ENCODE assay signal across 17 cellular contexts in genomic region chr2:8501061-8501460, GRCh38.
DNase-seq lines count a peak whose midpoint lies in the region; ATAC-seq, FAIRE-seq and TF ChIP-seq lines count a peak whose summit lies in the region.
"Had no signal": no experiment of that assay in that cellular context is flagged by ENCODE, and none has a peak within 500 bp of the region (broad histone marks: within the 10 kb centered on the region; RNA-seq: fewer than 3 reads in every experiment).

No MANE protein-coding gene starts in this region.

- H3K36me3 Mint-ChIP-seq in activated CD8-positive, alpha-beta T cell treated with anti-CD3 and anti-CD28 coated beads for 36 hours (ENCODE audit: low read depth), result no peaks in the 10 kb centered on the region
- H3K36me3 Mint-ChIP-seq: CD4-positive, alpha-beta memory T cell had no signal

- no peak overlapping the region for H2AFZ ChIP-seq in K562 (ENCODE audit: low read depth, low read length)
- H2AFZ ChIP-seq: GM23248, PC-9 had no signal

- CTCF ChIA-PET in A549 (lab: Yijun Ruan, JAX), result no interaction called here
- CTCF ChIA-PET in K562 (lab: Yijun Ruan, JAX; ENCODE audit: low intra/inter-chr PET ratio), result no interaction called here
- CTCF ChIA-PET in activated CD8-positive, alpha-beta T cell treated with anti-CD3 and anti-CD28 coated beads for 36 hours (lab: Charles Lee), result no interaction called here

- H3K9me3 Mint-ChIP-seq in activated CD8-positive, alpha-beta T cell treated with anti-CD3 and anti-CD28 coated beads for 36 hours, result no peaks in the 10 kb centered on the region
- H3K9me3 Mint-ChIP-seq: CD4-positive, alpha-beta memory T cell had no signal

- no peak for TF ChIP-seq EP300 in A549 (IDR thresholded peaks at IDR 0.05)
- no peak for TF ChIP-seq EP300 in K562 (IDR thresholded peaks at IDR 0.05; ENCODE audit: low read length)

- H3K9me1 ChIP-seq in K562 (ENCODE audit: control insufficient read depth, insufficient read depth, low read length), result no peaks in the 10 kb centered on the region

- H3K27me3 ChIP-seq in K562 (ENCODE audit: control insufficient read depth in 2 of 2, insufficient read depth in 2 of 2, low read length in 2 of 2) (peaks cover 29 to 83% of the 10 kb centered on the region in 2 experiments), neutrophil (no peaks in the 10 kb centered on the region)
- H3K27me3 ChIP-seq: MG63 had no signal

- no peak for DNase-seq in A549 (ENCODE audit: low read depth in 1 of 2, low spot score in 1 of 2)
- peak; percentile 41 for DNase-seq in COLO668 (lab: John Stamatoyannopoulos, UW; ENCODE audit: unreplicated experiment)
- no peak for DNase-seq in K562 (ENCODE audit: extremely low read depth in 1 of 4, low spot score in 3 of 4)
- DNase-seq in activated CD8-positive, alpha-beta T cell treated with anti-CD3 and anti-CD28 coated beads for 36 hours, result no peak
- DNase-seq: CD4-positive, alpha-beta memory T cell; Karpas-422; MG63; NCI-H187 treated with DMSO at 0.1 percent for 48 hours; NCI-H82; PC-9; T-helper 1 cell had no signal

- no peak for FAIRE-seq in A549 (lab: Jason Lieb, UNC)
- no peak for FAIRE-seq in K562 (lab: Jason Lieb, UNC)

- H3K4me2 ChIP-seq in A549, result peak overlapping the region; percentile 40
- no peak overlapping the region for H3K4me2 ChIP-seq in K562 (ENCODE audit: insufficient read depth, low read length)
- H3K4me2 ChIP-seq: PC-9 had no signal

- TF ChIP-seq RAD21 in A549 (conservative IDR thresholded peaks at IDR 0.05 in 1 of 2, IDR thresholded peaks at IDR 0.05 in 1 of 2) (no peak), K562 (CRISPR knock-in tag; conservative IDR thresholded peaks at IDR 0.05 in 1 of 2, IDR thresholded peaks at IDR 0.05 in 1 of 2) (no peak)

- H3K27me3 Mint-ChIP-seq in activated CD8-positive, alpha-beta T cell treated with anti-CD3 and anti-CD28 coated beads for 36 hours, result no peaks in the 10 kb centered on the region
- H3K27me3 Mint-ChIP-seq: CD4-positive, alpha-beta memory T cell had no signal

- H3K4me3 ChIP-seq in A549, result no peak overlapping the region
- H3K4me3 ChIP-seq in K562, result no peak overlapping the region
- no peak overlapping the region for H3K4me3 ChIP-seq in neutrophil (ENCODE audit: low read depth in 1 of 2, low read length in 1 of 2)
- H3K4me3 ChIP-seq: GM23248, MG63, PC-9 had no signal

- H3K4me1 ChIP-seq in A549, result peaks cover 29% of the 10 kb centered on the region
- H3K4me1 ChIP-seq in K562 (replicated peaks in 1 of 2; ENCODE audit: control insufficient read depth in 2 of 2, insufficient read depth in 2 of 2, low read length in 2 of 2), result no peaks in the 10 kb centered on the region
- peaks cover 39 to 40% of the 10 kb centered on the region in 2 experiments for H3K4me1 ChIP-seq in neutrophil (ENCODE audit: control insufficient read depth in 1 of 2, insufficient read depth in 1 of 2, low read depth in 1 of 2, low read length in 1 of 2)

- H3K9me3 ChIP-seq in A549, result no peaks in the 10 kb centered on the region
- no peaks in the 10 kb centered on the region for H3K9me3 ChIP-seq in K562 (replicated peaks; ENCODE audit: control insufficient read depth, insufficient read depth, low read depth, low read length)
- no peaks in the 10 kb centered on the region for H3K9me3 ChIP-seq in neutrophil
- H3K9me3 ChIP-seq: MG63 had no signal

- H3K4me3 Mint-ChIP-seq in activated CD8-positive, alpha-beta T cell treated with anti-CD3 and anti-CD28 coated beads for 36 hours, result no peak overlapping the region
- H3K4me3 Mint-ChIP-seq: B cell; CD4-positive, alpha-beta memory T cell had no signal

- BruUV-seq in K562 (replicated peaks; lab: Mats Ljungman, UMichigan), result no TSS peak

- POLR2A ChIA-PET in A549 (lab: Yijun Ruan, JAX), result no interaction called here
- POLR2A ChIA-PET in K562 (lab: Yijun Ruan, JAX), result no interaction called here
- POLR2A ChIA-PET in activated CD8-positive, alpha-beta T cell treated with anti-CD3 and anti-CD28 coated beads for 36 hours (lab: Charles Lee), result no interaction called here

- WGBS in A549 (ENCODE audit: missing lambda C conversion rate), result 77% methylated on average over 5 of the region's 5 CpGs
- WGBS in K562 (ENCODE audit: insufficient coverage, low coverage, missing lambda C conversion rate), result 0% methylated on average over 5 of the region's 5 CpGs

- intact Hi-C loops in K562 (cut with micrococcal nuclease), result no loop called here
- intact Hi-C loops in activated CD8-positive, alpha-beta T cell treated with anti-CD3 and anti-CD28 coated beads for 36 hours (cut with micrococcal nuclease), result no loop called here

- ATAC-seq in A549 (no peak), K562 (no peak), GM18498 (IDR thresholded peaks at IDR 0.05; ENCODE audit: unreplicated experiment) (no peak), GM21423 (IDR thresholded peaks at IDR 0.05; ENCODE audit: unreplicated experiment) (no peak)
- ATAC-seq in activated CD8-positive, alpha-beta T cell treated with anti-CD3 and anti-CD28 coated beads for 36 hours, result no peak
- ATAC-seq: HCT116 had no signal

- H3K27ac Mint-ChIP-seq in activated CD8-positive, alpha-beta T cell treated with anti-CD3 and anti-CD28 coated beads for 36 hours, result no peak overlapping the region
- H3K27ac Mint-ChIP-seq: B cell had no signal

- no peak overlapping the region for H3K9ac ChIP-seq in K562 (ENCODE audit: insufficient read depth in 1 of 2, low read depth in 2 of 2, low read length in 2 of 2)
- H3K9ac ChIP-seq: GM23248 had no signal

- TF ChIP-seq CTCF in A549 (IDR thresholded peaks at IDR 0.05), result no peak
- TF ChIP-seq CTCF in K562 (IDR thresholded peaks at IDR 0.05 in 2 of 3, conservative IDR thresholded peaks at IDR 0.05 in 1 of 3; ENCODE audit: insufficient read depth in 2 of 3, low read depth in 1 of 3, low read length in 3 of 3), result no peak
- TF ChIP-seq CTCF in neutrophil (IDR thresholded peaks at IDR 0.05), result no peak
- TF ChIP-seq CTCF in activated CD8-positive, alpha-beta T cell treated with anti-CD3 and anti-CD28 coated beads for 36 hours (IDR thresholded peaks at IDR 0.05), result no peak

- H4K20me1 ChIP-seq in K562 (replicated peaks; ENCODE audit: control insufficient read depth, insufficient read depth, low read length), result peaks cover 4% of the 10 kb centered on the region; the same call in 1 of the 2 replicates

- in situ Hi-C loops in K562 (cut with MboI), result no loop called here

- H3K27ac ChIP-seq in A549 (peak overlapping the region in 1 of 2 experiments; percentile 20; a peak in 1 of 6 replicates), K562 (ENCODE audit: extremely low read depth, low read depth, low read length) (no peak overlapping the region), neutrophil (peak overlapping the region; percentile 81)
- H3K27ac ChIP-seq: GM23248, PC-9 had no signal

- no peaks in the 10 kb centered on the region for H3K79me2 ChIP-seq in K562 (ENCODE audit: control insufficient read depth, insufficient read depth, low read length)

- H3K4me1 Mint-ChIP-seq in activated CD8-positive, alpha-beta T cell treated with anti-CD3 and anti-CD28 coated beads for 36 hours (ENCODE audit: low read depth), result peaks cover 4% of the 10 kb centered on the region
- H3K4me1 Mint-ChIP-seq: B cell had no signal

- no peak for TF ChIP-seq POLR2A in A549 (IDR thresholded peaks at IDR 0.05; ENCODE audit: low read length)
- no peak for TF ChIP-seq POLR2A in K562 (conservative IDR thresholded peaks at IDR 0.05)

- no peaks in the 10 kb centered on the region for H3K36me3 ChIP-seq in K562 (ENCODE audit: control insufficient read depth, insufficient read depth, low read length)
- no peaks in the 10 kb centered on the region for H3K36me3 ChIP-seq in neutrophil
- H3K36me3 ChIP-seq: MG63 had no signal

TF ChIP-seq in A549, 52 proteins besides CTCF, POLR2A, EP300 and RAD21:
- TF ChIP-seq ZNF302 (CRISPR knock-in tag; IDR thresholded peaks at IDR 0.05) (no peak), EHMT2 (IDR thresholded peaks at IDR 0.05; ENCODE audit: low read depth) (no peak), HOXA7 (CRISPR knock-in tag; IDR thresholded peaks at IDR 0.05) (no peak), FOSL2 (IDR thresholded peaks at IDR 0.05) (no peak), FOSL2 (CRISPR knock-in tag; IDR thresholded peaks at IDR 0.05) (no peak), PBX3 (IDR thresholded peaks at IDR 0.05) (no peak), SREBF2 (IDR thresholded peaks at IDR 0.05) (no peak), ZSCAN20 (CRISPR knock-in tag; IDR thresholded peaks at IDR 0.05) (no peak)
TF ChIP-seq in A549: peak in this region for 0.

TF ChIP-seq in K562, 482 proteins besides CTCF, POLR2A, EP300 and RAD21:
- TF ChIP-seq ZEB2 (IDR thresholded peaks at IDR 0.05), result 0 out of 2 replicates have a peak, but pooled peaks have one; percentile 5
- no peak for TF ChIP-seq PHF21A (IDR thresholded peaks at IDR 0.05; ENCODE audit: borderline replicate concordance, low read depth)
